ENCODE assay signal across 17 cellular contexts in genomic region chr4:104868533-104868932, GRCh38.
DNase-seq lines count a peak whose midpoint lies in the region; ATAC-seq and TF ChIP-seq lines count a peak whose summit lies in the region.
"Had no signal": no experiment of that assay in that cellular context is flagged by ENCODE, and none has a peak within 500 bp of the region (broad histone marks: within the 10 kb centered on the region; RNA-seq: fewer than 3 reads in every experiment).

No MANE protein-coding gene starts in this region.

- TF ChIP-seq CTCF in nephron progenitor cell (IDR thresholded peaks at IDR 0.05), result no peak

- no peaks in the 10 kb centered on the region for H3K9me3 ChIP-seq in Karpas-422 (ENCODE audit: low read length)
- H3K9me3 ChIP-seq: mucosa of descending colon, uterus had no signal

- no peak for DNase-seq in activated T-helper 2 cell treated with anti-CD3 and anti-CD28 coated beads, Interferon-gamma antibody, Interleukin-2, Interleukin-4, amounts not matched to agents 10 μg/mL and 5 μg/mL and 100 μg/mL, durations not matched to agents 14 hours and 24 hours and 36 hours (ENCODE audit: low spot score)
- DNase-seq in nephron progenitor cell, result no peak
- DNase-seq in Karpas-422, result no peak
- no peak for DNase-seq in germinal center (ENCODE audit: low spot score)
- DNase-seq: IMR-90, islet precursor cell, mucosa of descending colon, NCI-H1417, NCI-H69, T-helper 9 cell, uterus had no signal

- H3K27me3 Mint-ChIP-seq in activated T-helper 2 cell treated with anti-CD3 and anti-CD28 coated beads, Interferon-gamma antibody, Interleukin-2, Interleukin-4, amounts not matched to agents 10 μg/mL and 5 μg/mL and 100 μg/mL, durations not matched to agents 14 hours and 24 hours and 36 hours (ENCODE audit: low read depth), result peaks cover 34% of the 10 kb centered on the region
- H3K27me3 Mint-ChIP-seq in nephron progenitor cell (ENCODE audit: low read depth, poor library complexity), result peaks cover 3% of the 10 kb centered on the region

- H3K9ac ChIP-seq in Karpas-422 (ENCODE audit: low read length), result no peak overlapping the region

- H3K36me3 Mint-ChIP-seq in activated T-helper 2 cell treated with anti-CD3 and anti-CD28 coated beads, Interferon-gamma antibody, Interleukin-2, Interleukin-4, amounts not matched to agents 10 μg/mL and 5 μg/mL and 100 μg/mL, durations not matched to agents 14 hours and 24 hours and 36 hours (ENCODE audit: low read depth), result no peaks in the 10 kb centered on the region
- H3K36me3 Mint-ChIP-seq in nephron progenitor cell (ENCODE audit: low read depth), result no peaks in the 10 kb centered on the region
- H3K36me3 Mint-ChIP-seq: activated naive CD4-positive, alpha-beta T cell treated with anti-CD3 and anti-CD28 coated beads, Interleukin-2, amount 50 U/mL, for 24 hours had no signal

- no peaks in the 10 kb centered on the region for H3K9me2 ChIP-seq in Karpas-422 (replicated peaks; ENCODE audit: insufficient read depth, low read length)

- H3K4me2 ChIP-seq in Karpas-422 (ENCODE audit: low read depth, low read length, poor library complexity, severe bottlenecking), result no peak overlapping the region

- H3K27me3 ChIP-seq in Karpas-422 (ENCODE audit: low read length), result no peaks in the 10 kb centered on the region
- H3K27me3 ChIP-seq: uterus had no signal

- no peaks in the 10 kb centered on the region for H4K20me1 ChIP-seq in Karpas-422 (ENCODE audit: insufficient read depth, low read depth, low read length)

- no peak overlapping the region for H3K27ac ChIP-seq in Karpas-422 (ENCODE audit: low read length)
- H3K27ac ChIP-seq: cardiac muscle cell, uterus had no signal

- no peak overlapping the region for H3K4me3 Mint-ChIP-seq in activated T-helper 2 cell treated with anti-CD3 and anti-CD28 coated beads, Interferon-gamma antibody, Interleukin-2, Interleukin-4, amounts not matched to agents 10 μg/mL and 5 μg/mL and 100 μg/mL, durations not matched to agents 14 hours and 24 hours and 36 hours (ENCODE audit: low read depth)
- H3K4me3 Mint-ChIP-seq in nephron progenitor cell, result no peak overlapping the region
- H3K4me3 Mint-ChIP-seq: activated naive CD4-positive, alpha-beta T cell treated with anti-CD3 and anti-CD28 coated beads, Interleukin-2, amount 50 U/mL, for 24 hours had no signal

- no peak overlapping the region for H3K4me3 ChIP-seq in Karpas-422 (ENCODE audit: low read length)
- H3K4me3 ChIP-seq: cardiac muscle cell, mucosa of descending colon, uterus had no signal

- H3K4me1 ChIP-seq in Karpas-422 (ENCODE audit: low read length), result no peaks in the 10 kb centered on the region
- H3K4me1 ChIP-seq: uterus had no signal

- no peak overlapping the region for H3K27ac Mint-ChIP-seq in activated T-helper 2 cell treated with anti-CD3 and anti-CD28 coated beads, Interferon-gamma antibody, Interleukin-2, Interleukin-4, amounts not matched to agents 10 μg/mL and 5 μg/mL and 100 μg/mL, durations not matched to agents 14 hours and 24 hours and 36 hours
- no peak overlapping the region for H3K27ac Mint-ChIP-seq in nephron progenitor cell
- H3K27ac Mint-ChIP-seq: activated naive CD4-positive, alpha-beta T cell treated with anti-CD3 and anti-CD28 coated beads, Interleukin-2, amount 50 U/mL, for 24 hours had no signal

- no peak overlapping the region for H2AFZ ChIP-seq in Karpas-422 (ENCODE audit: low read length)

- ATAC-seq in GM18498 (IDR thresholded peaks at IDR 0.05; ENCODE audit: unreplicated experiment), result peak; percentile 33
- peak; percentile 14 for ATAC-seq in GM19397 (IDR thresholded peaks at IDR 0.05; ENCODE audit: unreplicated experiment)
- ATAC-seq in HG02623 (IDR thresholded peaks at IDR 0.05; ENCODE audit: unreplicated experiment), result peak; percentile 22
- peak; percentile 40 for ATAC-seq in HG03159 (IDR thresholded peaks at IDR 0.05; ENCODE audit: unreplicated experiment)
- ATAC-seq: mucosa of descending colon had no signal

- H3K79me2 ChIP-seq in Karpas-422 (ENCODE audit: low read length), result no peaks in the 10 kb centered on the region

- no peaks in the 10 kb centered on the region for H3K4me1 Mint-ChIP-seq in activated T-helper 2 cell treated with anti-CD3 and anti-CD28 coated beads, Interferon-gamma antibody, Interleukin-2, Interleukin-4, amounts not matched to agents 10 μg/mL and 5 μg/mL and 100 μg/mL, durations not matched to agents 14 hours and 24 hours and 36 hours (ENCODE audit: low read depth)
- no peaks in the 10 kb centered on the region for H3K4me1 Mint-ChIP-seq in nephron progenitor cell
- H3K4me1 Mint-ChIP-seq: activated naive CD4-positive, alpha-beta T cell treated with anti-CD3 and anti-CD28 coated beads, Interleukin-2, amount 50 U/mL, for 24 hours had no signal

- H3K36me3 ChIP-seq in Karpas-422 (ENCODE audit: insufficient read depth, low read length), result no peaks in the 10 kb centered on the region
- H3K36me3 ChIP-seq: cardiac muscle cell, uterus had no signal

- intact Hi-C loops in activated T-helper 2 cell treated with anti-CD3 and anti-CD28 coated beads, Interferon-gamma antibody, Interleukin-2, Interleukin-4, amounts not matched to agents 10 μg/mL and 5 μg/mL and 100 μg/mL, durations not matched to agents 14 hours and 24 hours and 36 hours (cut with micrococcal nuclease), result loop anchor here (10.0 kb wide), 1 partner anchor 606 kb away; the partner anchor contains the start of gene PPA2

- H3K9me3 Mint-ChIP-seq in activated T-helper 2 cell treated with anti-CD3 and anti-CD28 coated beads, Interferon-gamma antibody, Interleukin-2, Interleukin-4, amounts not matched to agents 10 μg/mL and 5 μg/mL and 100 μg/mL, durations not matched to agents 14 hours and 24 hours and 36 hours, result no peaks in the 10 kb centered on the region
- no peaks in the 10 kb centered on the region for H3K9me3 Mint-ChIP-seq in nephron progenitor cell
- H3K9me3 Mint-ChIP-seq: activated naive CD4-positive, alpha-beta T cell treated with anti-CD3 and anti-CD28 coated beads, Interleukin-2, amount 50 U/mL, for 24 hours had no signal
